In genomic region chr15:74295800-74296199, GRCh38 we compare ENCODE assay signal across 1 cellular context.
TF ChIP-seq lines count a peak whose summit lies in the region.

No MANE protein-coding gene starts in this region.

TF ChIP-seq in HepG2, 621 proteins besides CTCF, POLR2A, EP300 and RAD21:
- no peak for TF ChIP-seq ZNF674 (CRISPR knock-in tag; IDR thresholded peaks at IDR 0.05; ENCODE audit: low read depth)
- TF ChIP-seq CBFB (CRISPR knock-in tag; IDR thresholded peaks at IDR 0.05): no peak
- TF ChIP-seq MXD1 (CRISPR knock-in tag; IDR thresholded peaks at IDR 0.05): no peak
- no peak for TF ChIP-seq FIP1L1 (IDR thresholded peaks at IDR 0.05; ENCODE audit: borderline replicate concordance, insufficient read depth, low read depth, low read length)
- TF ChIP-seq ATF1 (CRISPR knock-in tag; IDR thresholded peaks at IDR 0.05): no peak
- no peak for TF ChIP-seq PHF20 (CRISPR knock-in tag; IDR thresholded peaks at IDR 0.05)
- no peak for TF ChIP-seq YY1 (IDR thresholded peaks at IDR 0.05; ENCODE audit: insufficient read depth, insufficient replicate concordance, low read depth, low read length)
- TF ChIP-seq ZFP90 (CRISPR knock-in tag; IDR thresholded peaks at IDR 0.05; ENCODE audit: borderline replicate concordance): no peak
- no peak for TF ChIP-seq HNRNPK (IDR thresholded peaks at IDR 0.05; ENCODE audit: low read depth, low read length, poor library complexity, severe bottlenecking)
- TF ChIP-seq TEAD2 (CRISPR knock-in tag; IDR thresholded peaks at IDR 0.05): no peak
- TF ChIP-seq HNRNPH1 (optimal IDR thresholded peaks at IDR 0.05; ENCODE audit: low read depth, low read length): no peak
- TF ChIP-seq, protein P1, sequence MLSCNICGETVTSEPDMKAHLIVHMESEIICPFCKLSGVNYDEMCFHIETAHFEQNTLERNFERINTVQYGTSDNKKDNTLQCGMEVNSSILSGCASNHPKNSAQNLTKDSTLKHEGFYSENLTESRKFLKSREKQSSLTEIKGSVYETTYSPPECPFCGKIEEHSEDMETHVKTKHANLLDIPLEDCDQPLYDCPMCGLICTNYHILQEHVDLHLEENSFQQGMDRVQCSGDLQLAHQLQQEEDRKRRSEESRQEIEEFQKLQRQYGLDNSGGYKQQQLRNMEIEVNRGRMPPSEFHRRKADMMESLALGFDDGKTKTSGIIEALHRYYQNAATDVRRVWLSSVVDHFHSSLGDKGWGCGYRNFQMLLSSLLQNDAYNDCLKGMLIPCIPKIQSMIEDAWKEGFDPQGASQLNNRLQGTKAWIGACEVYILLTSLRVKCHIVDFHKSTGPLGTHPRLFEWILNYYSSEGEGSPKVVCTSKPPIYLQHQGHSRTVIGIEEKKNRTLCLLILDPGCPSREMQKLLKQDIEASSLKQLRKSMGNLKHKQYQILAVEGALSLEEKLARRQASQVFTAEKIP (CRISPR knock-in tag; IDR thresholded peaks at IDR 0.05; ENCODE audit: borderline replicate concordance): no peak
- no peak for TF ChIP-seq RXRB (CRISPR knock-in tag; IDR thresholded peaks at IDR 0.05; ENCODE audit: borderline replicate concordance)
- TF ChIP-seq KDM5B (CRISPR knock-in tag; IDR thresholded peaks at IDR 0.05; ENCODE audit: borderline replicate concordance): no peak
- no peak for TF ChIP-seq ZSCAN9 (CRISPR knock-in tag; IDR thresholded peaks at IDR 0.05; ENCODE audit: borderline replicate concordance)
